Comparison of ENCODE assay signal across 2 cellular contexts in the genomic region with DNA sequence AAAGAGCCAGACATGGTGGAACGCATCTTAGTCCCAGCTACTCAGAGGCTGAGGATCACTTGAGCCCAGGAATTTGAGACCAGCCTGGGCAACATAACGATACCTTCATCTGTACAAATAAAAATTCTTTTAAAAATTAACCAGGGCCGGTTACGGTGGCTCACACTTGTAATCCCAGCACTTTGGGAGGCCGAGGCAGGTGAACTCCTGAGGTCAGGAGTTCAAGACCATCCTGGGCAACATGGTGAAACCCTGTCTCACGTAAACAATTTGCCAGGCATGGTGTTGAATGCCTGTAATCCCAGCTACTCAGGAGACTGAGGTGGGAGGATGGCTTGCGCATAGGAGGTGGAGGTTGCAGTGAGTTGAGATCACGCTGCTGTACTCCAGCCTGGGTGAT.
TF ChIP-seq lines count a peak whose summit lies in the region.

No MANE protein-coding gene starts in this region.

TF ChIP-seq in HepG2, 621 proteins besides CTCF, POLR2A, EP300 and RAD21 (continues in another document):
- TF ChIP-seq MED13 (CRISPR knock-in tag; IDR thresholded peaks at IDR 0.05) (no peak), SKIL (CRISPR knock-in tag; IDR thresholded peaks at IDR 0.05; ENCODE audit: borderline replicate concordance) (no peak), BRD4 (CRISPR knock-in tag; IDR thresholded peaks at IDR 0.05) (no peak), ZFX (CRISPR knock-in tag; IDR thresholded peaks at IDR 0.05; ENCODE audit: low read depth) (no peak), MTF1 (CRISPR knock-in tag; IDR thresholded peaks at IDR 0.05) (no peak), ADNP (CRISPR knock-in tag; IDR thresholded peaks at IDR 0.05) (peak; percentile 89), RCOR2 (CRISPR knock-in tag; IDR thresholded peaks at IDR 0.05) (peak; percentile 46; the same call in 1 of the 2 replicates), NRL (CRISPR knock-in tag; IDR thresholded peaks at IDR 0.05; ENCODE audit: borderline replicate concordance) (no peak), ZNF460 (CRISPR knock-in tag; IDR thresholded peaks at IDR 0.05; ENCODE audit: borderline replicate concordance) (peak; percentile 82; the same call in 1 of the 2 replicates), ZNF335 (CRISPR knock-in tag; IDR thresholded peaks at IDR 0.05) (no peak), BCL6 (CRISPR knock-in tag; IDR thresholded peaks at IDR 0.05) (no peak), ZNF567 (CRISPR knock-in tag; IDR thresholded peaks at IDR 0.05; ENCODE audit: borderline replicate concordance) (no peak), PHF5A (CRISPR knock-in tag; IDR thresholded peaks at IDR 0.05; ENCODE audit: low read depth, unreplicated experiment) (no peak), NR2F1 (CRISPR knock-in tag; IDR thresholded peaks at IDR 0.05) (no peak), WIZ (CRISPR knock-in tag; IDR thresholded peaks at IDR 0.05) (no peak), REPIN1 (CRISPR knock-in tag; IDR thresholded peaks at IDR 0.05; ENCODE audit: borderline replicate concordance, low read depth) (peak; percentile 19; the same call in 1 of the 2 replicates), ZMYM2 (CRISPR knock-in tag; IDR thresholded peaks at IDR 0.05) (peak; percentile 84; the same call in 1 of the 2 replicates), ZBTB20 (CRISPR knock-in tag; IDR thresholded peaks at IDR 0.05; ENCODE audit: borderline replicate concordance, low read depth) (no peak), NFE2 (CRISPR knock-in tag; IDR thresholded peaks at IDR 0.05) (no peak), ZNF263 (CRISPR knock-in tag; IDR thresholded peaks at IDR 0.05) (no peak), ZNF644 (CRISPR knock-in tag; IDR thresholded peaks at IDR 0.05; ENCODE audit: low read depth) (no peak), RFX1 (IDR thresholded peaks at IDR 0.05) (no peak), ZMYM4 (CRISPR knock-in tag; IDR thresholded peaks at IDR 0.05) (peak; percentile 57), IKZF4 (CRISPR knock-in tag; IDR thresholded peaks at IDR 0.05; ENCODE audit: borderline replicate concordance, low read depth, not compliant biosample characterization) (no peak), HNF1B (CRISPR knock-in tag; IDR thresholded peaks at IDR 0.05) (no peak), NR2F2 (IDR thresholded peaks at IDR 0.05; ENCODE audit: borderline replicate concordance, low read depth) (0 out of 2 replicates have a peak, but pooled peaks have one; percentile 14)
- TF ChIP-seq, protein P1, sequence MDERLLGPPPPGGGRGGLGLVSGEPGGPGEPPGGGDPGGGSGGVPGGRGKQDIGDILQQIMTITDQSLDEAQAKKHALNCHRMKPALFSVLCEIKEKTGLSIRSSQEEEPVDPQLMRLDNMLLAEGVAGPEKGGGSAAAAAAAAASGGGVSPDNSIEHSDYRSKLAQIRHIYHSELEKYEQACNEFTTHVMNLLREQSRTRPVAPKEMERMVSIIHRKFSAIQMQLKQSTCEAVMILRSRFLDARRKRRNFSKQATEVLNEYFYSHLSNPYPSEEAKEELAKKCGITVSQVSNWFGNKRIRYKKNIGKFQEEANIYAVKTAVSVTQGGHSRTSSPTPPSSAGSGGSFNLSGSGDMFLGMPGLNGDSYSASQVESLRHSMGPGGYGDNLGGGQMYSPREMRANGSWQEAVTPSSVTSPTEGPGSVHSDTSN (CRISPR knock-in tag; IDR thresholded peaks at IDR 0.05) = no peak
- TF ChIP-seq, protein P2, sequence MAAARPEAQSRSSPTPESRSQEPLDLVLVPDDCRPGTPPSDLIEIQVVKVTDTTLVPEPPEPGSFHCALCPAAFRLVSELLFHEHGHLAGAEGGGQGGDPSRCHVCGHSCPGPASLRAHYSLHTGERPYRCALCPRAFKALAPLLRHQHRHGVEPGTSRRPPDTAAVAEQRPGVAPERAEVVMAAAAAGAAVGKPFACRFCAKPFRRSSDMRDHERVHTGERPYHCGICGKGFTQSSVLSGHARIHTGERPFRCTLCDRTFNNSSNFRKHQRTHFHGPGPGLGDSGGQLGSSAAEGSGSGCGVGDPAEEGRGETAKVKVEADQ (CRISPR knock-in tag; IDR thresholded peaks at IDR 0.05; ENCODE audit: borderline replicate concordance) = no peak

TF ChIP-seq in H1, 55 proteins besides CTCF, POLR2A, EP300 and RAD21:
- no peak for TF ChIP-seq EGR1 (IDR thresholded peaks at IDR 0.05; ENCODE audit: borderline replicate concordance, low read depth, low read length)
